In genomic region chr2:237389831-237390230, GRCh38 we compare ENCODE assay signal across 18 cellular contexts.
"Had no signal": no experiment of that assay in that cellular context is flagged by ENCODE, and none has a peak within 500 bp of the region (broad histone marks: within the 10 kb centered on the region; RNA-seq: fewer than 3 reads in every experiment).

No MANE protein-coding gene starts in this region.

- ATAC-seq: activated CD8-positive, alpha-beta memory T cell treated with anti-CD3 and anti-CD28 coated beads, Interleukin-2, amount 10 ng/mL, durations not matched to agents 7 days and 5 days; left ventricle myocardium superior; naive thymus-derived CD4-positive, alpha-beta T cell; right cardiac atrium; stimulated activated naive CD8-positive, alpha-beta T cell treated with anti-CD3 and anti-CD28 coated beads, Interleukin-15, amount 100 ng/mL, for 72 hours; upper lobe of right lung; WTC11 had no signal

- DNase-seq: activated CD4-positive, alpha-beta memory T cell treated with anti-CD3 and anti-CD28 coated beads, Interleukin-2, amount 10 ng/mL, durations not matched to agents 7 days and 5 days; activated CD4-positive, alpha-beta T cell treated with anti-CD3 and anti-CD28 coated beads for 48 hours; activated CD8-positive, alpha-beta memory T cell treated with anti-CD3 and anti-CD28 coated beads, Interleukin-2, amount 10 ng/mL, durations not matched to agents 7 days and 5 days; activated naive CD4-positive, alpha-beta T cell treated with anti-CD3 and anti-CD28 coated beads for 36 hours; central memory CD4-positive, alpha-beta T cell; immature natural killer cell; kidney glomerular epithelial cell; left ventricle myocardium superior; naive thymus-derived CD4-positive, alpha-beta T cell; right cardiac atrium; small intestine; stimulated activated CD4-positive, alpha-beta T cell treated with anti-CD3 and anti-CD28 coated beads, Interleukin-4, amount 100 ng/mL, for 1 hour; stimulated activated naive CD8-positive, alpha-beta T cell treated with anti-CD3 and anti-CD28 coated beads, Interleukin-15, amount 100 ng/mL, for 72 hours; upper lobe of right lung had no signal

- H3K4me2 ChIP-seq: neural progenitor cell had no signal

- H3K9me3 ChIP-seq: prostate gland, thoracic aorta, upper lobe of right lung had no signal

- H3K27ac ChIP-seq: neural progenitor cell, prostate gland, thoracic aorta, upper lobe of right lung had no signal

- H3K4me1 ChIP-seq: neural progenitor cell, prostate gland, upper lobe of right lung had no signal

- H3K4me3 ChIP-seq: neural progenitor cell, prostate gland, thoracic aorta, upper lobe of right lung had no signal

- H2AFZ ChIP-seq: neural progenitor cell had no signal

- H3K27me3 ChIP-seq: neural progenitor cell, upper lobe of right lung had no signal

- H3K36me3 ChIP-seq: neural progenitor cell, prostate gland had no signal
